In genomic region chr4:173411106-173411703, GRCh38 we compare ENCODE assay signal across 1 cellular context.
TF ChIP-seq lines count a peak whose summit lies in the region.

No MANE protein-coding gene starts in this region.

TF ChIP-seq in HepG2, 621 proteins besides CTCF, POLR2A, EP300 and RAD21:
- TF ChIP-seq PAXIP1 (CRISPR knock-in tag; conservative IDR thresholded peaks at IDR 0.05) (no peak), ZNF672 (CRISPR knock-in tag; IDR thresholded peaks at IDR 0.05) (no peak), CEBPG (CRISPR knock-in tag; IDR thresholded peaks at IDR 0.05) (0 out of 2 replicates have a peak, but pooled peaks have one; percentile 12), CEBPB (IDR thresholded peaks at IDR 0.05; ENCODE audit: borderline replicate concordance, low read depth, low read length) (peak; percentile 65; the same call in 1 of the 2 replicates), PHF21A (CRISPR knock-in tag; IDR thresholded peaks at IDR 0.05) (no peak), PAF1 (CRISPR knock-in tag; IDR thresholded peaks at IDR 0.05) (no peak), WIZ (CRISPR knock-in tag; IDR thresholded peaks at IDR 0.05) (no peak)
